ENCODE assay signal across 21 cellular contexts in genomic region chr1:214827883-214828282, GRCh38.
DNase-seq lines count a peak whose midpoint lies in the region; FAIRE-seq and TF ChIP-seq lines count a peak whose summit lies in the region.
"Had no signal": no experiment of that assay in that cellular context is flagged by ENCODE, and none has a peak within 500 bp of the region (broad histone marks: within the 10 kb centered on the region; RNA-seq: fewer than 3 reads in every experiment).

No MANE protein-coding gene starts in this region.

- FAIRE-seq in D721Med (lab: Jason Lieb, UNC): peak; percentile 41
- FAIRE-seq: A204.1, G401.6, GM12891, GM19239 had no signal

- no peak overlapping the region for H3K4me3 ChIP-seq in HEK293 (ENCODE audit: low read depth, low read length)
- H3K4me3 ChIP-seq in adipocyte (ENCODE audit: low read length): peak overlapping the region; percentile 51
- H3K4me3 ChIP-seq: BLaER1 had no signal

- CTCF ChIA-PET in HEK293 (lab: Yijun Ruan, JAX): interaction anchor here (0.7 kb wide), 1 partner anchor 26 kb away, joined by 3 read pairs; no protein-coding TSS in a partner anchor

- no peak overlapping the region for H3K9ac ChIP-seq in adipocyte (ENCODE audit: low read length)
- H3K9ac ChIP-seq: BLaER1 had no signal

- H3K4me1 ChIP-seq in HEK293 (ENCODE audit: control insufficient read depth, insufficient read depth, low read length) (no peaks in the 10 kb centered on the region), adipocyte (ENCODE audit: control insufficient read depth, insufficient read depth, low read length) (peaks cover 1% of the 10 kb centered on the region)
- H3K4me1 ChIP-seq: BE2C, BLaER1 had no signal

- DNase-seq in D721Med (ENCODE audit: insufficient read length, low spot score) (no peak), adipocyte (ENCODE audit: low read depth) (no peak), LoVo (ENCODE audit: low spot score) (no peak)
- no peak for DNase-seq in stimulated activated CD4-positive, alpha-beta T cell treated with anti-CD3 and anti-CD28 coated beads, Interleukin-4, amount 100 ng/mL, for 24 hours
- no peak for DNase-seq in activated CD4-positive, alpha-beta T cell treated with anti-CD3 and anti-CD28 coated beads, Interleukin-2, amount 50 U/mL, for 4 hours
- DNase-seq: 8988T; ACHN; BE2C; C1 segment of cervical spinal cord; CD4-positive, alpha-beta memory T cell; CD4-positive, CD25-positive, alpha-beta regulatory T cell; CD8-positive, alpha-beta memory T cell; COR-L47; DMS79 treated with DMSO at 0.1 percent for 48 hours; GF-D8 had no signal

- no peaks in the 10 kb centered on the region for H3K27me3 ChIP-seq in adipocyte (replicated peaks; ENCODE audit: control insufficient read depth, insufficient read depth, low read length)
- H3K27me3 ChIP-seq: BE2C, BLaER1 had no signal

- H3K27ac ChIP-seq in HEK293 (ENCODE audit: extremely low read depth, low read depth, low read length): no peak overlapping the region
- H3K27ac ChIP-seq: BLaER1 had no signal

- TF ChIP-seq CTCF in D721Med (IDR thresholded peaks at IDR 0.05; ENCODE audit: insufficient read depth, missing control alignments): no peak
- no peak for TF ChIP-seq CTCF in HEK293 (tag by site-specific recombination; IDR thresholded peaks at IDR 0.05)

- H3K36me3 ChIP-seq in HEK293 (ENCODE audit: control insufficient read depth in 2 of 2, insufficient read depth in 1 of 2, low read length in 2 of 2) (no peaks in the 10 kb centered on the region), adipocyte (ENCODE audit: control insufficient read depth, insufficient read depth, low read length, severe bottlenecking) (no peaks in the 10 kb centered on the region)
- H3K36me3 ChIP-seq: BE2C, BLaER1 had no signal

- H3K9me3 ChIP-seq in HEK293 (ENCODE audit: control insufficient read depth, insufficient read depth, low read depth, low read length) (no peaks in the 10 kb centered on the region), adipocyte (ENCODE audit: control insufficient read depth, low read length) (peaks cover 16% of the 10 kb centered on the region)
- H3K9me3 ChIP-seq: BE2C, BLaER1 had no signal

- POLR2A ChIA-PET in HEK293 (lab: Yijun Ruan, JAX): no interaction called here

TF ChIP-seq in HEK293, 187 proteins besides CTCF, POLR2A, EP300 and RAD21:
- TF ChIP-seq KLF10 (tag by site-specific recombination; IDR thresholded peaks at IDR 0.05) (no peak), ZBTB48 (tag by site-specific recombination; IDR thresholded peaks at IDR 0.05) (no peak), SETDB1 (IDR thresholded peaks at IDR 0.05; ENCODE audit: insufficient read length, low read length) (peak; percentile 70)
